Comparison of ENCODE assay signal across 1 cellular context in the genomic region with DNA sequence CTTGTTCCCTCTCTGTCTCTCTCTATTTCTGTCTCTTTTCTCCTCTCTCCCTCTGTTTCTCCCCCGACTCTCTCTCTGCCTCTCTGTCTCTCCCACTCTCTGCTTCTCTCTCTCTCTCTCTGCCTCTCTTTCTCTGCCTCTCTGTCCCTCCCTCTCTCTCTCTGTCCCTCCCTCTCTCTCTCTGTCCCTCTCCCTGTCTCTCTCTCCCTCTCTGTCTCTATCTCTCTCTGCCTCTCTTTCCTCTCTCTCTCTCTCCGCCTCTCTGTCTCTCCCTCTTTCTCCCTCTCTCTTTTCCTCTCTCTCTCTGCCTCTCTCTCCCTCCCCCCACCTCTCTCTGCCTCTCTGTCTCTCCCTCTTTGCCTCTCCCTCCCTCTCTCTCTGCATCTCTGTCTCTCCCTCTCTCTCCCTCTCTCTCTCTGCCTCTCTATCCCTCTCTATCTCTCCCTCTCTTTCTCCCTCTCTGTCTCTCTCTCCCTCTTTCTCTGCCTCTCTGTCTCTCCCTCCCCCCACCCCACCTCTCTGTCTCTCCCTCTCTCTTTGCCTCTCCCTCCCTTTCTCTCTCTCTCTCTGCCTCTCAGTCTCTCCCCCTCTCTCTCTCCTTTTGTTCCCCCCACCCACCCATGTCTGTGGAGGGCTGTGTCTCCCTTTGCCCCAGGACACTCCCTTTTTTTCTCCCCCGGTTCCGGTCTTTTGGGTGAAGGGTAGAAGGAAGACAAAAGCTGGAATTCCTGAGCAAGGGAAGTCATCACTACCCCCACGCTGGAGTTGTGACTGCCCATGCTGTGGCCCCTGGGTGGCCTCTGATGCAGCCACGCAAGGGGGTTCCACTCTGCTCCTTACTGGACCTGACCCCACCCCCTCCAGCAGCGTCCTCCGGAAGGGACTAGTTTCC.
TF ChIP-seq lines count a peak whose summit lies in the region.

No MANE protein-coding gene starts in this region.

TF ChIP-seq in SK-N-SH treated with all-trans-retinoic acid at 6 μM for 48 hours, 23 proteins besides CTCF, POLR2A, EP300 and RAD21 (continued from another document):
- TF ChIP-seq TSHZ2 (CRISPR knock-in tag; IDR thresholded peaks at IDR 0.05) = no peak
- no peak for TF ChIP-seq ZFP3 (CRISPR knock-in tag; IDR thresholded peaks at IDR 0.05)
- no peak for TF ChIP-seq RARB (CRISPR knock-in tag; IDR thresholded peaks at IDR 0.05)
- no peak for TF ChIP-seq TCF4 (CRISPR knock-in tag; IDR thresholded peaks at IDR 0.05; ENCODE audit: borderline replicate concordance)
- no peak for TF ChIP-seq ZNF70 (CRISPR knock-in tag; IDR thresholded peaks at IDR 0.05)
- TF ChIP-seq BACH2 (CRISPR knock-in tag; IDR thresholded peaks at IDR 0.05; ENCODE audit: borderline replicate concordance) = no peak
- no peak for TF ChIP-seq CSDC2 (CRISPR knock-in tag; IDR thresholded peaks at IDR 0.05)
- TF ChIP-seq PATZ1 (CRISPR knock-in tag; IDR thresholded peaks at IDR 0.05; ENCODE audit: borderline replicate concordance) = no peak
- no peak for TF ChIP-seq OSR1 (CRISPR knock-in tag; IDR thresholded peaks at IDR 0.05)
- no peak for TF ChIP-seq ZNF8 (CRISPR knock-in tag; IDR thresholded peaks at IDR 0.05)
- no peak for TF ChIP-seq ISL1 (CRISPR knock-in tag; IDR thresholded peaks at IDR 0.05)
- no peak for TF ChIP-seq TOX (CRISPR knock-in tag; IDR thresholded peaks at IDR 0.05; ENCODE audit: borderline replicate concordance)
- TF ChIP-seq SNAI2 (CRISPR knock-in tag; IDR thresholded peaks at IDR 0.05) = no peak
- TF ChIP-seq ZNF565 (CRISPR knock-in tag; conservative IDR thresholded peaks at IDR 0.05; ENCODE audit: low read depth) = no peak
- TF ChIP-seq PPARA (CRISPR knock-in tag; IDR thresholded peaks at IDR 0.05; ENCODE audit: borderline replicate concordance) = no peak
- TF ChIP-seq, protein P1, sequence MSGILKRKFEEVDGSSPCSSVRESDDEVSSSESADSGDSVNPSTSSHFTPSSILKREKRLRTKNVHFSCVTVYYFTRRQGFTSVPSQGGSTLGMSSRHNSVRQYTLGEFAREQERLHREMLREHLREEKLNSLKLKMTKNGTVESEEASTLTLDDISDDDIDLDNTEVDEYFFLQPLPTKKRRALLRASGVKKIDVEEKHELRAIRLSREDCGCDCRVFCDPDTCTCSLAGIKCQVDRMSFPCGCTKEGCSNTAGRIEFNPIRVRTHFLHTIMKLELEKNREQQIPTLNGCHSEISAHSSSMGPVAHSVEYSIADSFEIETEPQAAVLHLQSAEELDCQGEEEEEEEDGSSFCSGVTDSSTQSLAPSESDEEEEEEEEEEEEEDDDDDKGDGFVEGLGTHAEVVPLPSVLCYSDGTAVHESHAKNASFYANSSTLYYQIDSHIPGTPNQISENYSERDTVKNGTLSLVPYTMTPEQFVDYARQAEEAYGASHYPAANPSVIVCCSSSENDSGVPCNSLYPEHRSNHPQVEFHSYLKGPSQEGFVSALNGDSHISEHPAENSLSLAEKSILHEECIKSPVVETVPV (CRISPR knock-in tag; IDR thresholded peaks at IDR 0.05) = no peak
- TF ChIP-seq GLIS3 (CRISPR knock-in tag; IDR thresholded peaks at IDR 0.05) = no peak
